ENCODE assay signal across 9 cellular contexts in the genomic region with DNA sequence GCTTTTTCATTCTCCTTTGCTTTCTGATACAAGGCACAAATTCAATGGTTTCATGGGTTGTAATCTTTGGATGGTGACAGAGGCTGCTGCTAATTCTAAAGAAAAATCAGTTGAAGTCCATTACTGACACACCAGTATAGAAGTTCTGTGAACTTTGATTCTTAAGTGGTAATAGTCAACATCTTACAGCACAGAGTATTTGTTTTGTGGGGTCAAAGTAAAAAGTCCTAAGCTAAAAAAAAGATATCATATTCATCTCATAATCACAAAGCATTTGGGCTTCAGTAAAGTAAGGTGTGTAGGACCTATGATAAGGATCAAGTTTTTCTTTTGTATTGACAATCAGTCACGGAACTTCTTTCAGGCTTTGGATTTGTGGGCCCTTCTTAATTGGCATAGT. TPM values are rescaled to one million over a fixed set of nuclear protein-coding genes. Genes with fewer than 3 reads are reported as not detected.
A peak's percentile ranks its signal among the peaks of the same experiment; 100 is the strongest.
DNase-seq lines count a peak whose midpoint lies in the region; ATAC-seq and TF ChIP-seq lines count a peak whose summit lies in the region.
"Had no signal": no experiment of that assay in that cellular context is flagged by ENCODE, and none has a peak within 500 bp of the region (broad histone marks: within the 10 kb centered on the region; RNA-seq: fewer than 3 reads in every experiment).

No MANE protein-coding gene starts in this region.

- H3K4me1 ChIP-seq in skeletal muscle satellite cell (ENCODE audit: control insufficient read depth, insufficient read depth, low read length) (peaks cover 14% of the 10 kb centered on the region), esophagus squamous epithelium (peaks cover 12 to 62% (median 27%) of the 10 kb centered on the region in 3 donors)

- no peaks in the 10 kb centered on the region for H4K20me1 ChIP-seq in SU-DHL-6 (ENCODE audit: low read depth, low read length)

- 0 out of 2 replicates have a peak overlapping the region, but pooled peaks have one; percentile 75 for H3K27ac ChIP-seq in SU-DHL-6 (ENCODE audit: low read depth, low read length)
- H3K27ac ChIP-seq in esophagus squamous epithelium, result no peak overlapping the region

- 78 to 91% methylated on average over 1 of the region's 1 CpG for WGBS in esophagus squamous epithelium, 2 donors

- no peak for DNase-seq in GM12864 (ENCODE audit: low read depth)
- no peak for DNase-seq in fibroblast of the aortic adventitia (ENCODE audit: low read depth)
- no peak for DNase-seq in central memory CD4-positive, alpha-beta T cell
- DNase-seq in NCI-H748 (lab: John Stamatoyannopoulos, UW; ENCODE audit: unreplicated experiment), result no peak
- no peak for DNase-seq in esophagus squamous epithelium (lab: John Stamatoyannopoulos, UW)
- DNase-seq: RPMI8226 had no signal

- intact Hi-C loops in esophagus squamous epithelium (cut with DNase I), result no loop called here

- no peaks in the 10 kb centered on the region for H3F3A ChIP-seq in SU-DHL-6 (ENCODE audit: insufficient read depth)

- H3K9me3 ChIP-seq in SU-DHL-6 (ENCODE audit: insufficient read depth, low read length) (no peaks in the 10 kb centered on the region), skeletal muscle satellite cell (replicated peaks; ENCODE audit: low read length) (no peaks in the 10 kb centered on the region), esophagus squamous epithelium (no peaks in the 10 kb centered on the region)

- no peak overlapping the region for H2AFZ ChIP-seq in SU-DHL-6 (ENCODE audit: low read depth, low read length, severe bottlenecking)

- H3K36me3 ChIP-seq in SU-DHL-6 (ENCODE audit: low read length) (peaks cover 5% of the 10 kb centered on the region; the same call in 1 of the 2 replicates), skeletal muscle satellite cell (ENCODE audit: insufficient read depth, low read length) (peaks cover 3% of the 10 kb centered on the region), esophagus squamous epithelium (peaks cover 0 to 21% (median 0%) of the 10 kb centered on the region in 3 donors)

- no peak for ATAC-seq in GM21529 (IDR thresholded peaks at IDR 0.05; ENCODE audit: unreplicated experiment)

- peak overlapping the region; percentile 81; the same call in 1 of the 2 replicates for H3K4me3 ChIP-seq in GM12864 (ENCODE audit: low read depth, low read length)
- H3K4me3 ChIP-seq in SU-DHL-6 (ENCODE audit: insufficient read depth, low read length, poor library complexity, severe bottlenecking), result peak overlapping the region; percentile 95
- H3K4me3 ChIP-seq in fibroblast of the aortic adventitia (ENCODE audit: low read depth, low read length), result peak overlapping the region; percentile 94
- H3K4me3 ChIP-seq in skeletal muscle satellite cell (ENCODE audit: low read length), result peak overlapping the region; percentile 95
- H3K4me3 ChIP-seq in esophagus squamous epithelium, result peak overlapping the region in 2 of 4 donors; percentile 76 to 93

- H3K4me2 ChIP-seq in SU-DHL-6 (ENCODE audit: low read depth, low read length, poor library complexity, severe bottlenecking) (peak overlapping the region; percentile 99), skeletal muscle satellite cell (ENCODE audit: low read length) (peak overlapping the region; percentile 88)

- no peaks in the 10 kb centered on the region for H3K9me2 ChIP-seq in SU-DHL-6 (replicated peaks; ENCODE audit: insufficient read depth, low read length)

- TF ChIP-seq POLR2A in esophagus squamous epithelium (IDR thresholded peaks at IDR 0.05), result no peak

- H3K27me3 ChIP-seq in SU-DHL-6 (ENCODE audit: low read length), result no peaks in the 10 kb centered on the region
- no peaks in the 10 kb centered on the region for H3K27me3 ChIP-seq in skeletal muscle satellite cell (ENCODE audit: control insufficient read depth, insufficient read depth, low read length)
- H3K27me3 ChIP-seq in esophagus squamous epithelium, result no peaks in the 10 kb centered on the region

- H3K9ac ChIP-seq in SU-DHL-6 (ENCODE audit: low read length), result peak overlapping the region; percentile 94
- peak overlapping the region; percentile 93 for H3K9ac ChIP-seq in skeletal muscle satellite cell (ENCODE audit: low read depth, low read length)

- peaks cover 38% of the 10 kb centered on the region for H3K79me2 ChIP-seq in SU-DHL-6 (ENCODE audit: insufficient read depth, low read length)

- no peak for TF ChIP-seq CTCF in GM12864 (IDR thresholded peaks at IDR 0.05; ENCODE audit: low read depth, low read length, missing control alignments)
- no peak for TF ChIP-seq CTCF in SU-DHL-6 (IDR thresholded peaks at IDR 0.05; ENCODE audit: insufficient read depth, low read length, poor library complexity, severe bottlenecking)
- TF ChIP-seq CTCF in fibroblast of the aortic adventitia (IDR thresholded peaks at IDR 0.05; ENCODE audit: insufficient read depth, low read length), result no peak
- TF ChIP-seq CTCF in esophagus squamous epithelium (IDR thresholded peaks at IDR 0.05), result no peak

RNA-seq across cellular contexts. Expression of gene ASTE1, which starts 1.1 kb away (rescaled TPM):
- 7.5 and 10.1 TPM in 2 replicates for total RNA-seq in fibroblast of the aortic adventitia (ENCODE audit: low replicate concordance)
- total RNA-seq in skeletal muscle satellite cell (2012; rRNA removed), result 5.9 and 6.8 TPM in 2 replicates
- 1 to 10 TPM; 1.6 to 5.5 (median 3.9) TPM for total RNA-seq in esophagus squamous epithelium

RNA-seq across cellular contexts. Expression of gene NEK11, which starts 1.2 kb away (rescaled TPM):
- total RNA-seq in fibroblast of the aortic adventitia (ENCODE audit: low replicate concordance) (15.3 and 82.0 TPM in 2 replicates), esophagus squamous epithelium (1 to 10 TPM; 1.6 to 8.5 (median 3.4) TPM)
- total RNA-seq in skeletal muscle satellite cell (2012; rRNA removed), result 3.1 and 4.3 TPM in 2 replicates
